22 cellular contexts compared by ENCODE assay signal in genomic region chr2:190405069-190405468, GRCh38.
"Had no signal": no experiment of that assay in that cellular context is flagged by ENCODE, and none has a peak within 500 bp of the region (broad histone marks: within the 10 kb centered on the region; RNA-seq: fewer than 3 reads in every experiment).

No MANE protein-coding gene starts in this region.

- H3K27ac ChIP-seq: gastroesophageal sphincter, neutrophil, thyroid gland, upper lobe of left lung, vagina had no signal

- H3K36me3 ChIP-seq: gastroesophageal sphincter, neutrophil, thyroid gland, upper lobe of left lung, vagina had no signal

- H3K9me3 ChIP-seq: gastroesophageal sphincter, neutrophil, thyroid gland, upper lobe of left lung, vagina had no signal

- H3K4me3 ChIP-seq: gastroesophageal sphincter, skin epidermis, thyroid gland, upper lobe of left lung, vagina had no signal

- FAIRE-seq: colon, kidney had no signal

- H3K27me3 ChIP-seq: gastroesophageal sphincter, thyroid gland, upper lobe of left lung, vagina had no signal

- ATAC-seq: gastroesophageal sphincter, sciatic nerve had no signal

- DNase-seq: activated CD4-positive, alpha-beta T cell treated with anti-CD3 and anti-CD28 coated beads, Interleukin-2, amount 10 ng/mL, durations not matched to agents 7 days and 5 days; activated CD4-positive, CD25-positive, alpha-beta regulatory T cell treated with anti-CD3 and anti-CD28 coated beads, Interleukin-2, amount 50 U/mL, for 72 hours; activated gamma-delta T cell treated with Interleukin-2 at 50 U/mL for 16 hours; activated naive CD8-positive, alpha-beta T cell treated with anti-CD3 and anti-CD28 coated beads, Interleukin-2, amount 50 U/mL, for 24 hours; activated T-cell treated with anti-CD3 and anti-CD28 coated beads, Interleukin-2, amount 50 U/mL, for 4 hours; dermis blood vessel endothelial cell; effector CD4-positive, alpha-beta T cell; kidney; left colon; naive B cell; nephron progenitor cell; stimulated activated naive CD8-positive, alpha-beta T cell treated with anti-CD3 and anti-CD28 coated beads, Interleukin-15, amount 100 ng/mL, for 72 hours; substantia nigra; T-helper 2 cell; thyroid gland; upper lobe of left lung had no signal
